14 cellular contexts compared by ENCODE assay signal in genomic region chr12:132205271-132206092, GRCh38.
DNase-seq lines count a peak whose midpoint lies in the region; ATAC-seq, FAIRE-seq and TF ChIP-seq lines count a peak whose summit lies in the region.
"Had no signal": no experiment of that assay in that cellular context is flagged by ENCODE, and none has a peak within 500 bp of the region (broad histone marks: within the 10 kb centered on the region; RNA-seq: fewer than 3 reads in every experiment).

No MANE protein-coding gene starts in this region.

- H3K27ac ChIP-seq in PC-3 (ENCODE audit: low read length), result no peak overlapping the region
- H3K27ac ChIP-seq: testis had no signal

- H3K9me2 ChIP-seq in PC-3 (replicated peaks; ENCODE audit: low read length), result no peaks in the 10 kb centered on the region

- peak; percentile 58 for ATAC-seq in PC-3
- no peak for ATAC-seq in activated CD8-positive, alpha-beta memory T cell treated with anti-CD3 and anti-CD28 coated beads, Interleukin-2, amount 10 ng/mL, durations not matched to agents 7 days and 5 days
- ATAC-seq: activated naive CD8-positive, alpha-beta T cell treated with anti-CD3 and anti-CD28 coated beads, Interleukin-2, amount 50 U/mL, for 24 hours had no signal

- H3K9me3 Mint-ChIP-seq in activated CD8-positive, alpha-beta memory T cell treated with anti-CD3 and anti-CD28 coated beads, Interleukin-2, amount 10 ng/mL, durations not matched to agents 7 days and 5 days (ENCODE audit: low read depth), result no peaks in the 10 kb centered on the region
- H3K9me3 Mint-ChIP-seq: activated naive CD8-positive, alpha-beta T cell treated with anti-CD3 and anti-CD28 coated beads, Interleukin-2, amount 50 U/mL, for 24 hours; dendritic cell treated with granulocyte-macrophage colony-stimulating factor and Interleukin-4, amounts not matched to agents 40 ng/mL and 50 ng/mL, for 4 days; immature natural killer cell had no signal

- H3K4me2 ChIP-seq in PC-3 (ENCODE audit: low read length) (peak overlapping the region; percentile 32; the same call in 1 of the 2 replicates), skeletal muscle satellite cell (ENCODE audit: low read length) (peak overlapping the region; percentile 54)

- intact Hi-C loops in PC-3 (cut with micrococcal nuclease), result no loop called here

- H3K4me3 ChIP-seq in PC-3 (ENCODE audit: low read length) (0 out of 2 replicates have a peak overlapping the region, but pooled peaks have one; percentile 7), skeletal muscle satellite cell (ENCODE audit: low read length) (no peak overlapping the region)
- H3K4me3 ChIP-seq: testis had no signal

- no peaks in the 10 kb centered on the region for H3K79me2 ChIP-seq in PC-3 (ENCODE audit: low read length)

- H3K9ac ChIP-seq in PC-3 (ENCODE audit: low read length), result no peak overlapping the region
- H3K9ac ChIP-seq in skeletal muscle satellite cell (ENCODE audit: low read depth, low read length), result no peak overlapping the region

- TF ChIP-seq POLR2A in GM12892 (IDR thresholded peaks at IDR 0.05; ENCODE audit: low read depth, low read length), result no peak
- no peak for TF ChIP-seq POLR2A in H54 (IDR thresholded peaks at IDR 0.05; ENCODE audit: low read depth, low read length)

- H3K36me3 ChIP-seq in PC-3 (ENCODE audit: low read depth, low read length) (no peaks in the 10 kb centered on the region), skeletal muscle satellite cell (ENCODE audit: insufficient read depth, low read length) (no peaks in the 10 kb centered on the region)

- H3K36me3 Mint-ChIP-seq in activated CD8-positive, alpha-beta memory T cell treated with anti-CD3 and anti-CD28 coated beads, Interleukin-2, amount 10 ng/mL, durations not matched to agents 7 days and 5 days, result no peaks in the 10 kb centered on the region
- H3K36me3 Mint-ChIP-seq: immature natural killer cell had no signal

- CTCF ChIA-PET in PC-3 (lab: Charles Lee), result no interaction called here
- CTCF ChIA-PET in activated CD8-positive, alpha-beta memory T cell treated with anti-CD3 and anti-CD28 coated beads, Interleukin-2, amount 10 ng/mL, durations not matched to agents 7 days and 5 days (lab: Charles Lee), result interaction anchor here (1.7 kb wide), 1 partner anchor 52 kb away, joined by 5 read pairs; no protein-coding TSS in a partner anchor

- H3F3A ChIP-seq in PC-3 (ENCODE audit: low read length, unreplicated experiment), result no peaks in the 10 kb centered on the region

- POLR2A ChIA-PET in PC-3 (lab: Charles Lee; ENCODE audit: unreplicated experiment), result no interaction called here

- TF ChIP-seq CTCF in PC-3 (conservative IDR thresholded peaks at IDR 0.05; ENCODE audit: low read depth, low read length), result no peak
- TF ChIP-seq CTCF in D721Med (IDR thresholded peaks at IDR 0.05; ENCODE audit: insufficient read depth, missing control alignments), result no peak

- no peak overlapping the region for H3K27ac Mint-ChIP-seq in activated CD8-positive, alpha-beta memory T cell treated with anti-CD3 and anti-CD28 coated beads, Interleukin-2, amount 10 ng/mL, durations not matched to agents 7 days and 5 days
- H3K27ac Mint-ChIP-seq: activated naive CD8-positive, alpha-beta T cell treated with anti-CD3 and anti-CD28 coated beads, Interleukin-2, amount 50 U/mL, for 24 hours; dendritic cell treated with granulocyte-macrophage colony-stimulating factor and Interleukin-4, amounts not matched to agents 40 ng/mL and 50 ng/mL, for 4 days; immature natural killer cell had no signal

- H3K9me3 ChIP-seq in PC-3 (ENCODE audit: low read length) (no peaks in the 10 kb centered on the region), skeletal muscle satellite cell (replicated peaks; ENCODE audit: low read length) (no peaks in the 10 kb centered on the region)
- H3K9me3 ChIP-seq: testis had no signal

- peaks cover 31% of the 10 kb centered on the region for H3K27me3 Mint-ChIP-seq in activated CD8-positive, alpha-beta memory T cell treated with anti-CD3 and anti-CD28 coated beads, Interleukin-2, amount 10 ng/mL, durations not matched to agents 7 days and 5 days

- no peak overlapping the region for H3K4me3 Mint-ChIP-seq in activated CD8-positive, alpha-beta memory T cell treated with anti-CD3 and anti-CD28 coated beads, Interleukin-2, amount 10 ng/mL, durations not matched to agents 7 days and 5 days
- H3K4me3 Mint-ChIP-seq: activated naive CD8-positive, alpha-beta T cell treated with anti-CD3 and anti-CD28 coated beads, Interleukin-2, amount 50 U/mL, for 24 hours; dendritic cell treated with granulocyte-macrophage colony-stimulating factor and Interleukin-4, amounts not matched to agents 40 ng/mL and 50 ng/mL, for 4 days; immature natural killer cell had no signal

- H2AFZ ChIP-seq in PC-3 (ENCODE audit: low read length), result no peak overlapping the region

- no peaks in the 10 kb centered on the region for H3K4me1 Mint-ChIP-seq in activated CD8-positive, alpha-beta memory T cell treated with anti-CD3 and anti-CD28 coated beads, Interleukin-2, amount 10 ng/mL, durations not matched to agents 7 days and 5 days
- H3K4me1 Mint-ChIP-seq: immature natural killer cell had no signal

- H3K27me3 ChIP-seq in PC-3 (ENCODE audit: low read length) (peaks cover 42% of the 10 kb centered on the region), skeletal muscle satellite cell (ENCODE audit: control insufficient read depth, insufficient read depth, low read length) (peaks cover 46% of the 10 kb centered on the region)
- H3K27me3 ChIP-seq: testis had no signal

- H3K4me1 ChIP-seq in PC-3 (ENCODE audit: insufficient read depth, low read length) (no peaks in the 10 kb centered on the region), skeletal muscle satellite cell (ENCODE audit: control insufficient read depth, insufficient read depth, low read length) (peaks cover 3% of the 10 kb centered on the region)

- FAIRE-seq in D721Med (lab: Jason Lieb, UNC) (no peak), GM12892 (lab: Jason Lieb, UNC) (no peak), H54 (lab: Jason Lieb, UNC) (no peak)

- H4K20me1 ChIP-seq in PC-3 (ENCODE audit: low read length), result no peaks in the 10 kb centered on the region

- BruUV-seq in PC-3 (replicated peaks; lab: Mats Ljungman, UMichigan), result no TSS peak

- DNase-seq in ELR (ENCODE audit: low read depth) (peak; percentile 8), PC-3 (no peak), iPS-NIHi7 (ENCODE audit: extremely low spot score) (peak; percentile 55), D721Med (ENCODE audit: insufficient read length, low spot score) (no peak), GM12892 (ENCODE audit: insufficient read length) (no peak), H54 (ENCODE audit: insufficient read length, low spot score) (no peak)
- DNase-seq in activated CD8-positive, alpha-beta memory T cell treated with anti-CD3 and anti-CD28 coated beads, Interleukin-2, amount 10 ng/mL, durations not matched to agents 7 days and 5 days, result no peak
- DNase-seq: activated CD8-positive, alpha-beta memory T cell treated with anti-CD3 and anti-CD28 coated beads, Interleukin-2, amount 50 U/mL, for 48 hours; activated naive CD8-positive, alpha-beta T cell treated with anti-CD3 and anti-CD28 coated beads, Interleukin-2, amount 50 U/mL, for 24 hours; immature natural killer cell; NCI-H2107; testis had no signal

Comparison
In these comparisons a context has a peak if more than half of its experiments do, and no peak if none do; other contexts are left out.
1. DNase-seq: peak in ELR (single experiment) and iPS-NIHi7 (single experiment); none in PC-3 (single experiment), activated CD8-positive, alpha-beta memory T cell treated with anti-CD3 and anti-CD28 coated beads, Interleukin-2, amount 10 ng/mL, durations not matched to agents 7 days and 5 days (single experiment), D721Med (single experiment), GM12892 (single experiment) and H54 (single experiment).